In the genomic region with DNA sequence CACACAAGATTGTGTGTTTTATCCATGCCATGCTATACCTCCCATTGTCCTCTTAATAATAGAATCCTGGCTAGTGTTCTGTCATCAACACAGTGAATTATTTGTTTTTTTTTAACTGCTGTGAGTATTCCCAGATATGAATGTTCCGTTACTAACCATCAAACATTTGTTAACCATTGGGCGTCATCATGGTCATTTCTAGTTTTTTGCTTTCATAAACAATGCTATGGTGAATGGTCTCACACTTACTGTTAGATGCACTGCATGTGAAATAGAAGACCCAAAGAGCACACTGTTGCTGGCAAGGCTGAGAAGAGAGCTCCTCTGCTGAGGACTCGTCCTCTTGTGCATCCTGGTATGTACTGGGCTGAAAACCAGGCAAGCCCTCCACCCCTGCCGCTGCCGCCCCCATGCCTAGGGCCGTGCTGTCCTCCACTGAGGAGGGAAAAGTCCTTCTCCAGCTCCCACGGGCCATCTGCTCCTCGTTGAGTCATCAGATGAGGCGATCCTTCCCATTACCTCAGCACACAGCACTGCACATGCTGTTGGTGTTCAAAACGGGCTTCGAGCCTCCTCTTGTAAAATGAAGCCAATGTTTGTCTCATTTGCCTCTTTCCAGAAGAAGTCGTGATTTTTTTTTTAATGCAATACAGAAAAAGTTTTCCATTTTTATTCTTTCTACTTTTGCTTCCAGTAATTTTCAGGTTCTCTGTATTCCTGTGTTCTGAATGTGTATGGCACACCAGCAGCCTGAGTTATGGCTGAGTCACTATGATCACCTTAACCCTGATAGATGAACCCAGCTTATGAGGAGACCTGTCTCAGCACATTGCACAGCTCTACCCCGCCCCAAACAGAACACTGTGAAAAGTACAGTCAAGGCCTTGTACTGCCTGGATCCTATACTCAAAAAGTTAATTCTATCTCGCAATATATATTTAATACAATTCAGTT, we compare ENCODE assay signal across 8 cellular contexts.
DNase-seq lines count a peak whose midpoint lies in the region; ATAC-seq lines count a peak whose summit lies in the region.

No MANE protein-coding gene starts in this region.

- H3K9me3 ChIP-seq in stomach smooth muscle (ENCODE audit: control insufficient read depth in 2 of 2, low read length in 2 of 2): no peaks in the 10 kb centered on the region
- H3K9me3 ChIP-seq in Karpas-422 (ENCODE audit: low read length): no peaks in the 10 kb centered on the region

- H4K20me1 ChIP-seq in Karpas-422 (ENCODE audit: insufficient read depth, low read depth, low read length): no peaks in the 10 kb centered on the region

- no peak overlapping the region for H2AFZ ChIP-seq in Karpas-422 (ENCODE audit: low read length)

- H3K79me2 ChIP-seq in Karpas-422 (ENCODE audit: low read length): no peaks in the 10 kb centered on the region

- H3K27ac ChIP-seq in stomach smooth muscle (ENCODE audit: low read length): peak overlapping the region; percentile 1
- H3K27ac ChIP-seq in Karpas-422 (ENCODE audit: low read length): no peak overlapping the region

- H3K4me2 ChIP-seq in Karpas-422 (ENCODE audit: low read depth, low read length, poor library complexity, severe bottlenecking): no peak overlapping the region

- H3K27me3 ChIP-seq in stomach smooth muscle (ENCODE audit: control insufficient read depth in 1 of 2, insufficient read depth in 2 of 2, low read length in 2 of 2) (no peaks in the 10 kb centered on the region), Karpas-422 (ENCODE audit: low read length) (no peaks in the 10 kb centered on the region)

- DNase-seq in HK-2 (ENCODE audit: unreplicated experiment) (peak; percentile 51), astrocyte of the hippocampus (ENCODE audit: low read depth, low spot score) (peak; percentile 71), hippocampal formation (lab: John Stamatoyannopoulos, UW) (peak; percentile 34 to 70), Karpas-422 (no peak)
- no peak for DNase-seq in stimulated activated CD4-positive, alpha-beta T cell treated with anti-CD3 and anti-CD28 coated beads, Interleukin-4, amount 100 ng/mL, for 1 hour

- ATAC-seq in HG02623 (IDR thresholded peaks at IDR 0.05; ENCODE audit: unreplicated experiment) (no peak), GM19397 (IDR thresholded peaks at IDR 0.05; ENCODE audit: unreplicated experiment) (no peak)

- H3K4me1 ChIP-seq in stomach smooth muscle (ENCODE audit: control insufficient read depth, insufficient read depth, low read length) (peaks cover 6% of the 10 kb centered on the region), Karpas-422 (ENCODE audit: low read length) (peaks cover 10% of the 10 kb centered on the region)

- no peaks in the 10 kb centered on the region for H3K9me2 ChIP-seq in Karpas-422 (replicated peaks; ENCODE audit: insufficient read depth, low read length)

- H3K36me3 ChIP-seq in stomach smooth muscle (ENCODE audit: control insufficient read depth in 2 of 2, insufficient read depth in 2 of 2, low read length in 2 of 2) (no peaks in the 10 kb centered on the region), Karpas-422 (ENCODE audit: insufficient read depth, low read length) (no peaks in the 10 kb centered on the region)

- H3K4me3 ChIP-seq in stomach smooth muscle (ENCODE audit: low read length in 2 of 2) (no peak overlapping the region), Karpas-422 (ENCODE audit: low read length) (no peak overlapping the region)

- H3K9ac ChIP-seq in stomach smooth muscle (ENCODE audit: low read length in 2 of 2): no peak overlapping the region
- no peak overlapping the region for H3K9ac ChIP-seq in Karpas-422 (ENCODE audit: low read length)

Comparison
In these comparisons a context has a peak if more than half of its experiments do, and no peak if none do; other contexts are left out.
1. DNase-seq: peak in HK-2 (single experiment), astrocyte of the hippocampus (single experiment) and hippocampal formation (2 of 2); none in Karpas-422 (single experiment) and stimulated activated CD4-positive, alpha-beta T cell treated with anti-CD3 and anti-CD28 coated beads, Interleukin-4, amount 100 ng/mL, for 1 hour (single experiment).